In genomic region chr6:108557494-108558371, GRCh38 we compare ENCODE assay signal across 8 cellular contexts. TPM values are rescaled to one million over a fixed set of nuclear protein-coding genes. Genes with fewer than 3 reads are reported as not detected.
DNase-seq lines count a peak whose midpoint lies in the region; ATAC-seq and TF ChIP-seq lines count a peak whose summit lies in the region.

No MANE protein-coding gene starts in this region.

- H3K27ac ChIP-seq in SJCRH30 (peak overlapping the region; percentile 78), foreskin keratinocyte (peak overlapping the region; percentile 81), neural cell (ENCODE audit: low read length) (peak overlapping the region; percentile 96), stomach (peak overlapping the region; percentile 99 to 100 (median 100))

- peak overlapping the region; percentile 91 for H3K9ac ChIP-seq in neural cell (ENCODE audit: low read length)

- no peaks in the 10 kb centered on the region for H3F3A ChIP-seq in neural cell (ENCODE audit: insufficient read depth, low read length, poor library complexity, severe bottlenecking)

- 0 to 1% (median 0%) methylated on average over 46 to 104 of the region's 105 CpGs for WGBS in stomach, 5 donors

- no peaks in the 10 kb centered on the region for H3K4me1 ChIP-seq in SJCRH30
- H3K4me1 ChIP-seq in foreskin keratinocyte: peaks cover 9% of the 10 kb centered on the region
- H3K4me1 ChIP-seq in stomach: peaks cover 10 to 26% (median 21%) of the 10 kb centered on the region in 4 donors

- no peak for TF ChIP-seq CTCF in foreskin keratinocyte (conservative IDR thresholded peaks at IDR 0.05)
- TF ChIP-seq CTCF in neural cell (IDR thresholded peaks at IDR 0.05; ENCODE audit: poor library complexity, severe bottlenecking): no peak
- TF ChIP-seq CTCF in stomach (IDR thresholded peaks at IDR 0.05): peak in 1 of 7 experiments; percentile 24

- intact Hi-C loops in stomach (cut with DNase I; ENCODE audit: low total_unique reads): no loop called here

- TF ChIP-seq EP300 in neural cell (conservative IDR thresholded peaks at IDR 0.05; ENCODE audit: poor library complexity, severe bottlenecking) (peak; percentile 54), stomach (IDR thresholded peaks at IDR 0.05) (no peak)

- H3K36me3 ChIP-seq in SJCRH30 (no peaks in the 10 kb centered on the region), neural cell (ENCODE audit: insufficient read depth, low read length) (no peaks in the 10 kb centered on the region), stomach (peaks cover 0 to 5% (median 0%) of the 10 kb centered on the region in 4 donors)

- peak; percentile 53 for DNase-seq in Daoy (ENCODE audit: low read depth)
- peak; percentile 70 for DNase-seq in Jurkat, Clone E6-1 (ENCODE audit: low read depth, low spot score)
- peak in 1 of 2 experiments; percentile 60 for DNase-seq in SJCRH30
- peak; percentile 64 for DNase-seq in activated gamma-delta T cell treated with anti-CD3 and anti-CD28 coated beads, Interleukin-2, amount 50 U/mL, for 16 hours (ENCODE audit: low read depth)
- peak in 1 of 2 donors; percentile 23 for DNase-seq in foreskin keratinocyte
- DNase-seq in stomach: peak; percentile 82

- no peak for TF ChIP-seq RAD21 in neural cell (conservative IDR thresholded peaks at IDR 0.05)

- no peaks in the 10 kb centered on the region for H3K9me2 ChIP-seq in neural cell (ENCODE audit: insufficient read depth, low read length)

- no peak for TF ChIP-seq POLR2A in stomach (IDR thresholded peaks at IDR 0.05)

- peaks cover 10% of the 10 kb centered on the region for H3K79me2 ChIP-seq in neural cell (replicated peaks; ENCODE audit: insufficient read depth, low read length)

- ATAC-seq in foreskin keratinocyte (peak; percentile 19), HG02610 (IDR thresholded peaks at IDR 0.05; ENCODE audit: unreplicated experiment) (no peak)

- peak overlapping the region; percentile 73 for H3K4me3 ChIP-seq in Jurkat, Clone E6-1 (ENCODE audit: low read length)
- H3K4me3 ChIP-seq in SJCRH30 (peak overlapping the region; percentile 85), neural cell (ENCODE audit: low read length) (peak overlapping the region; percentile 99), stomach (peak overlapping the region; percentile 89 to 96 (median 92))

- H2AFZ ChIP-seq in neural cell (ENCODE audit: low read depth, low read length): peak overlapping the region; percentile 94

- H3K9me3 ChIP-seq in SJCRH30 (replicated peaks) (no peaks in the 10 kb centered on the region), neural cell (ENCODE audit: low read length) (no peaks in the 10 kb centered on the region), stomach (no peaks in the 10 kb centered on the region)

- peak overlapping the region; percentile 90 for H3K4me2 ChIP-seq in neural cell (ENCODE audit: low read length)

- peaks cover 9% of the 10 kb centered on the region for H4K20me1 ChIP-seq in neural cell (ENCODE audit: insufficient read depth)

- H3K27me3 ChIP-seq in SJCRH30 (no peaks in the 10 kb centered on the region), foreskin keratinocyte (no peaks in the 10 kb centered on the region), neural cell (ENCODE audit: insufficient read depth, low read depth, low read length) (no peaks in the 10 kb centered on the region), stomach (no peaks in the 10 kb centered on the region)

TF ChIP-seq in neural cell, 6 proteins besides CTCF, POLR2A, EP300 and RAD21:
- TF ChIP-seq SMC3 (conservative IDR thresholded peaks at IDR 0.05; ENCODE audit: poor library complexity) (peak; percentile 58), EZH2 (IDR thresholded peaks at IDR 0.05; ENCODE audit: borderline replicate concordance, insufficient read depth, low read length, poor library complexity, severe bottlenecking) (no peak), TAF1 (IDR thresholded peaks at IDR 0.05; ENCODE audit: low read depth) (peak; percentile 32), MXI1 (conservative IDR thresholded peaks at IDR 0.05; ENCODE audit: poor library complexity, severe bottlenecking) (peak; percentile 98), POLR2AphosphoS5 (IDR thresholded peaks at IDR 0.05) (peak; percentile 71), REST (IDR thresholded peaks at IDR 0.05; ENCODE audit: borderline replicate concordance) (peak; percentile 68)

RNA-seq across cellular contexts. Expression of gene FOXO3, which starts 3.0 kb away (rescaled TPM):
- total RNA-seq in Daoy (2014; rRNA removed; shearing (Covaris generic)): 14.4 and 14.6 TPM in 2 replicates
- polyA plus RNA-seq in Jurkat, Clone E6-1 (2012; ENCODE audit: insufficient read depth, insufficient read length): 9.7 TPM
- total RNA-seq in SJCRH30 (2014; rRNA removed; shearing (Covaris generic)): 35.0 and 35.7 TPM in 2 replicates
- total RNA-seq in foreskin keratinocyte: 23.3 and 24.0 TPM in 2 replicates
- 4.2 and 5.4 TPM in 2 replicates for polyA plus RNA-seq in foreskin keratinocyte
- polyA plus RNA-seq in neural cell: 21.3 and 22.6 TPM in 2 replicates
- polyA minus RNA-seq in neural cell: 58.9 TPM in 2 replicates
- 10 to 100 TPM; 33.3 to 89.8 (median 78.6) TPM for total RNA-seq in stomach
- 10 to 100 TPM; 13.0 to 21.2 (median 14.4) TPM for polyA plus RNA-seq in stomach
